8 cellular contexts compared by ENCODE assay signal in the genomic region with DNA sequence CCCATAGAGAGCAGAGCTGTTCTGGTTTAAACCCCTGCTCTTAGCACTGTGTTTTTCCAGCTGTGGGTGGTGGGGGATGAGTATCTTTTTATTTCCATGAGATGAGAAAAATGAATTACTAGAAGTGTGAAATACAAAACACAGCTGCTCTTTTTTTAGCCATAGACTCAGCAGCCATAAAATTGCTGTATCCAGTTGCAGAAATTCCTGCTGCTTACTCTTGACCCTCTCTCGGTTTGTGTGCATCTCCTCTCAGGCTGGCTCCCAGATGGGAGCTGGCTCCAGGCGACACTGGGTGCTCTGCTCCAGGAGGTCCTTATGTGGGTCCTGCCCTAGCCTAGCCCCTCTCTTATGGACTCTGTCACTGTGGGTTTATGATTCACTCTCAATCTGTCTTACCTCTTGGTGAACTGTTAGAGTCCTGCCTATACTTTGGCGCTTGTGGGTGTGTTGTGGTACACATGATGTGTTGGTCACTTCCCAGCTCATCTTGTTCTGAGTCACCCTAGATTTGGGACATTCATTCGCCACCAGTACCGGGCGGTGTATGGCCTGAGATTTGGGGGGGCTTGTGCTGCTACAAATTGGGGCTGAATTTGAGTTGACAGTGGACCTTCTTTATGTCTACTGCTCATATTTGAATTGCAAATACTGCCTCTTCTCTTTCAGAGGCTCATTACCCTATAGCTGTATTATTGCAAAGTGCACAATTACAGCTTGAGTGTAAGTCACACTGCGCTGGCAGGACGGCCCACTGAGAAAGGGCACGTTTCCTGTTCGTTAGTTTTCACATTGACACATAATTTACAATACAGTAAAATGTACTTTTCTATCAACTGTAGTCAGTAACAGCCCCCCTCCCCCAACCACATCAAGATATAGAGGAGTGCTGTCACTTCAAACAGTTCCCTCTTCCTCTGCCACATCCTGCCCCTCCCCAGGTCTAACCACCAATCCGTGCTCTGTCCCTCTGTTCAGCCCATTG. TPM values are rescaled to one million over a fixed set of nuclear protein-coding genes. Genes with fewer than 3 reads are reported as not detected.
A peak's percentile ranks its signal among the peaks of the same experiment; 100 is the strongest.
DNase-seq lines count a peak whose midpoint lies in the region; ATAC-seq and TF ChIP-seq lines count a peak whose summit lies in the region.

No MANE protein-coding gene starts in this region.

- H3K27me3 Mint-ChIP-seq in CD4-positive, alpha-beta T cell, result no peaks in the 10 kb centered on the region
- no peaks in the 10 kb centered on the region for H3K27me3 Mint-ChIP-seq in activated naive CD4-positive, alpha-beta T cell treated with anti-CD3 and anti-CD28 coated beads, Interleukin-2, amount 50 U/mL, for 24 hours
- no peaks in the 10 kb centered on the region for H3K27me3 Mint-ChIP-seq in naive thymus-derived CD4-positive, alpha-beta T cell
- no peaks in the 10 kb centered on the region for H3K27me3 Mint-ChIP-seq in type B pancreatic cell

- H3K4me3 ChIP-seq in naive thymus-derived CD4-positive, alpha-beta T cell (ENCODE audit: low read length), result peak overlapping the region; percentile 34

- peaks cover 40% of the 10 kb centered on the region in 2 donors for H3K4me1 ChIP-seq in naive thymus-derived CD4-positive, alpha-beta T cell (ENCODE audit: control insufficient read depth in 2 of 2, insufficient read depth in 2 of 2, low read length in 2 of 2)

- peak; percentile 42 to 83 (median 61) for DNase-seq in CD4-positive, alpha-beta T cell
- DNase-seq in RWPE1 (ENCODE audit: low spot score), result peak; percentile 1
- DNase-seq in naive thymus-derived CD4-positive, alpha-beta T cell, result peak; percentile 25 to 93 (median 88)
- no peak for DNase-seq in type B pancreatic cell (ENCODE audit: extremely low spot score, unreplicated experiment)
- DNase-seq in NCI-H1436 (lab: John Stamatoyannopoulos, UW), result no peak

- H3K9me3 Mint-ChIP-seq in CD4-positive, alpha-beta T cell, result no peaks in the 10 kb centered on the region
- no peaks in the 10 kb centered on the region for H3K9me3 Mint-ChIP-seq in activated naive CD4-positive, alpha-beta T cell treated with anti-CD3 and anti-CD28 coated beads, Interleukin-2, amount 50 U/mL, for 24 hours
- H3K9me3 Mint-ChIP-seq in naive thymus-derived CD4-positive, alpha-beta T cell, result no peaks in the 10 kb centered on the region
- H3K9me3 Mint-ChIP-seq in type B pancreatic cell, result no peaks in the 10 kb centered on the region

- peaks cover 58% of the 10 kb centered on the region for H3K4me1 Mint-ChIP-seq in CD4-positive, alpha-beta T cell (ENCODE audit: low read depth)
- H3K4me1 Mint-ChIP-seq in activated naive CD4-positive, alpha-beta T cell treated with anti-CD3 and anti-CD28 coated beads, Interleukin-2, amount 50 U/mL, for 24 hours, result peaks cover 50% of the 10 kb centered on the region
- H3K4me1 Mint-ChIP-seq in naive thymus-derived CD4-positive, alpha-beta T cell, result peaks cover 31 to 73% (median 57%) of the 10 kb centered on the region in 7 donors
- peaks cover 3% of the 10 kb centered on the region for H3K4me1 Mint-ChIP-seq in type B pancreatic cell (ENCODE audit: unreplicated experiment)

- H3K27ac ChIP-seq in CD4-positive, alpha-beta T cell (ENCODE audit: low read depth, low read length), result peak overlapping the region; percentile 43
- no peak overlapping the region for H3K27ac ChIP-seq in RWPE1
- H3K27ac ChIP-seq in naive thymus-derived CD4-positive, alpha-beta T cell (ENCODE audit: low read depth, low read length), result peak overlapping the region; percentile 29

- H3K27me3 ChIP-seq in CD4-positive, alpha-beta T cell (ENCODE audit: control insufficient read depth, insufficient read depth, low read length), result no peaks in the 10 kb centered on the region
- H3K27me3 ChIP-seq in naive thymus-derived CD4-positive, alpha-beta T cell (ENCODE audit: control insufficient read depth in 2 of 2, insufficient read depth in 2 of 2, low read length in 2 of 2), result no peaks in the 10 kb centered on the region

- CTCF ChIA-PET in CD4-positive, alpha-beta T cell (lab: Charles Lee), result interaction anchor here (0.7 to 1.6 kb wide), 2 partner anchors 9 to 152 kb away, joined by 4 to 7 read pairs; no protein-coding TSS in a partner anchor
- CTCF ChIA-PET in RWPE1 (lab: Yijun Ruan, JAX), result no interaction called here
- CTCF ChIA-PET in naive thymus-derived CD4-positive, alpha-beta T cell (lab: Charles Lee), result interaction anchor here (0.6 to 3.5 kb wide), 2 partner anchors 8 to 69 kb away, joined by 3 to 19 read pairs; no protein-coding TSS in a partner anchor

- peak overlapping the region; percentile 78 for H3K27ac Mint-ChIP-seq in CD4-positive, alpha-beta T cell
- peak overlapping the region; percentile 87 for H3K27ac Mint-ChIP-seq in activated naive CD4-positive, alpha-beta T cell treated with anti-CD3 and anti-CD28 coated beads, Interleukin-2, amount 50 U/mL, for 24 hours
- H3K27ac Mint-ChIP-seq in naive thymus-derived CD4-positive, alpha-beta T cell, result peak overlapping the region; percentile 55 to 94 (median 84)
- peak overlapping the region; percentile 48 for H3K27ac Mint-ChIP-seq in type B pancreatic cell

- ATAC-seq in CD4-positive, alpha-beta T cell (ENCODE audit: poor library complexity), result peak; percentile 97
- ATAC-seq in GM21825 (IDR thresholded peaks at IDR 0.05; ENCODE audit: unreplicated experiment) (peak; percentile 53), HG03521 (IDR thresholded peaks at IDR 0.05; ENCODE audit: unreplicated experiment) (no peak)
- ATAC-seq in naive thymus-derived CD4-positive, alpha-beta T cell, result peak; percentile 96

- H3K36me3 ChIP-seq in naive thymus-derived CD4-positive, alpha-beta T cell (ENCODE audit: control insufficient read depth in 2 of 3, insufficient read depth in 3 of 3, low read length in 3 of 3), result peaks cover 0 to 21% (median 0%) of the 10 kb centered on the region in 3 experiments

- intact Hi-C loops in CD4-positive, alpha-beta T cell (cut with DNase I, micrococcal nuclease), result loop anchor here (1.0 to 5.0 kb wide), 3 partner anchors 8 to 100 kb away; partner anchors contain the start of gene RGS12 (in 1 of the 2)
- intact Hi-C loops in naive thymus-derived CD4-positive, alpha-beta T cell (cut with micrococcal nuclease), result loop anchor here (1.0 to 10.0 kb wide), 7 partner anchors 8 to 753 kb away; partner anchors contain the start of gene RGS12 (in 1 of the 2)

- peak overlapping the region; percentile 74 for H3K4me3 Mint-ChIP-seq in CD4-positive, alpha-beta T cell
- peak overlapping the region; percentile 70 for H3K4me3 Mint-ChIP-seq in activated naive CD4-positive, alpha-beta T cell treated with anti-CD3 and anti-CD28 coated beads, Interleukin-2, amount 50 U/mL, for 24 hours
- peak overlapping the region; percentile 73 to 88 (median 82) for H3K4me3 Mint-ChIP-seq in naive thymus-derived CD4-positive, alpha-beta T cell
- H3K4me3 Mint-ChIP-seq in type B pancreatic cell, result no peak overlapping the region

- POLR2A ChIA-PET in CD4-positive, alpha-beta T cell (lab: Charles Lee), result interaction anchor here (0.9 to 1.9 kb wide), 6 partner anchors 8 to 168 kb away, joined by 3 to 5 read pairs (median 4); no protein-coding TSS in a partner anchor
- POLR2A ChIA-PET in RWPE1 (lab: Yijun Ruan, JAX; ENCODE audit: low non-redundant PET), result no interaction called here
- POLR2A ChIA-PET in naive thymus-derived CD4-positive, alpha-beta T cell (lab: Charles Lee), result interaction anchor here (0.6 to 1.5 kb wide), 6 partner anchors 8 to 1206 kb away, joined by 3 to 4 read pairs (median 4); no protein-coding TSS in a partner anchor

- H3K36me3 Mint-ChIP-seq in CD4-positive, alpha-beta T cell (ENCODE audit: low read depth), result peaks cover 50% of the 10 kb centered on the region
- H3K36me3 Mint-ChIP-seq in activated naive CD4-positive, alpha-beta T cell treated with anti-CD3 and anti-CD28 coated beads, Interleukin-2, amount 50 U/mL, for 24 hours, result peaks cover 6% of the 10 kb centered on the region
- H3K36me3 Mint-ChIP-seq in naive thymus-derived CD4-positive, alpha-beta T cell, result peaks cover 5 to 22% (median 13%) of the 10 kb centered on the region in 5 donors
- peaks cover 8% of the 10 kb centered on the region for H3K36me3 Mint-ChIP-seq in type B pancreatic cell

- TF ChIP-seq CTCF in CD4-positive, alpha-beta T cell (IDR thresholded peaks at IDR 0.05), result no peak
- TF ChIP-seq CTCF in RWPE1 (conservative IDR thresholded peaks at IDR 0.05; ENCODE audit: low read depth), result no peak
- TF ChIP-seq CTCF in type B pancreatic cell (conservative IDR thresholded peaks at IDR 0.05), result no peak

- H3K9me3 ChIP-seq in CD4-positive, alpha-beta T cell (ENCODE audit: control insufficient read depth, low read length), result no peaks in the 10 kb centered on the region
- H3K9me3 ChIP-seq in naive thymus-derived CD4-positive, alpha-beta T cell (ENCODE audit: control insufficient read depth in 2 of 3, low read length in 3 of 3), result no peaks in the 10 kb centered on the region

RNA-seq across cellular contexts. Expression of gene MSANTD1, which starts 46.9 kb away (rescaled TPM):
- total RNA-seq in CD4-positive, alpha-beta T cell, result under 1 TPM; 0.67 to 0.74 TPM
- 1 to 10 TPM; 1.4 to 2.7 (median 2.3) TPM for total RNA-seq in naive thymus-derived CD4-positive, alpha-beta T cell
- polyA plus RNA-seq in naive thymus-derived CD4-positive, alpha-beta T cell, result not detected
- 1.4 TPM in 2 replicates for total RNA-seq in type B pancreatic cell (ENCODE audit: low replicate concordance)

Comparison
In these comparisons a context has a peak if more than half of its experiments do, and no peak if none do; other contexts are left out.
1. DNase-seq: peak in CD4-positive, alpha-beta T cell (10 of 10), RWPE1 (single experiment) and naive thymus-derived CD4-positive, alpha-beta T cell (9 of 9); none in type B pancreatic cell (single experiment) and NCI-H1436 (single experiment).
2. Peak in every context shown above with its lines, with median percentiles within 50 percentile points of each other: H3K27ac Mint-ChIP-seq.